17 cellular contexts compared by ENCODE assay signal in genomic region chr4:145681956-145682355, GRCh38. TPM values are rescaled to one million over a fixed set of nuclear protein-coding genes. Genes with fewer than 3 reads are reported as not detected.
"Had no signal": no experiment of that assay in that cellular context is flagged by ENCODE, and none has a peak within 500 bp of the region (broad histone marks: within the 10 kb centered on the region; RNA-seq: fewer than 3 reads in every experiment).

No MANE protein-coding gene starts in this region.

- ATAC-seq: lower lobe of right lung had no signal

- H3K36me3 Mint-ChIP-seq: activated naive CD4-positive, alpha-beta T cell treated with anti-CD3 and anti-CD28 coated beads, Interleukin-2, amount 50 U/mL, for 24 hours; immature natural killer cell; naive B cell had no signal

- H3K4me1 Mint-ChIP-seq: activated B cell treated with CpG ODN at 0.5 μM for 24 hours; activated CD4-positive, alpha-beta T cell treated with anti-CD3 and anti-CD28 coated beads, Interleukin-2, amount 10 ng/mL, durations not matched to agents 7 days and 5 days; activated naive CD4-positive, alpha-beta T cell treated with anti-CD3 and anti-CD28 coated beads, Interleukin-2, amount 50 U/mL, for 24 hours; immature natural killer cell; naive B cell had no signal

- H3K36me3 ChIP-seq: lower lobe of right lung, right atrium auricular region, thyroid gland, uterus had no signal

- H3K27me3 ChIP-seq: right atrium auricular region, thyroid gland, uterus had no signal

- H3K27ac ChIP-seq: lower lobe of right lung, right atrium auricular region, thyroid gland, uterus had no signal

- H3K4me3 ChIP-seq: lower lobe of right lung, right atrium auricular region, thyroid gland, uterus had no signal

- H3K4me3 Mint-ChIP-seq: activated B cell treated with CpG ODN at 0.5 μM for 24 hours; activated CD4-positive, alpha-beta T cell treated with anti-CD3 and anti-CD28 coated beads, Interleukin-2, amount 10 ng/mL, durations not matched to agents 7 days and 5 days; activated naive CD4-positive, alpha-beta T cell treated with anti-CD3 and anti-CD28 coated beads, Interleukin-2, amount 50 U/mL, for 24 hours; immature natural killer cell; naive B cell had no signal

- H3K9me3 ChIP-seq: thyroid gland, uterus had no signal

- H3K27ac Mint-ChIP-seq: activated B cell treated with CpG ODN at 0.5 μM for 24 hours; activated CD4-positive, alpha-beta T cell treated with anti-CD3 and anti-CD28 coated beads, Interleukin-2, amount 10 ng/mL, durations not matched to agents 7 days and 5 days; activated naive CD4-positive, alpha-beta T cell treated with anti-CD3 and anti-CD28 coated beads, Interleukin-2, amount 50 U/mL, for 24 hours; immature natural killer cell; naive B cell had no signal

- DNase-seq: activated B cell treated with CpG ODN at 0.5 μM for 24 hours; activated CD4-positive, alpha-beta T cell treated with anti-CD3 and anti-CD28 coated beads, Interleukin-2, amount 10 ng/mL, durations not matched to agents 7 days and 5 days; anterior cingulate cortex; glutamatergic neuron; immature natural killer cell; left cardiac atrium; lower lobe of right lung; naive B cell; posterior cingulate gyrus; T-helper 1 cell; thyroid gland; uterus had no signal

RNA-seq across cellular contexts. Expression of gene C4orf51, which starts 2.0 kb away (rescaled TPM):
- total RNA-seq: activated B cell treated with CpG ODN at 0.5 μM for 24 hours; activated CD4-positive, alpha-beta T cell treated with anti-CD3 and anti-CD28 coated beads, Interleukin-2, amount 10 ng/mL, durations not matched to agents 7 days and 5 days; activated CD8-positive, alpha-beta memory T cell treated with anti-CD3 and anti-CD28 coated beads for 36 hours; endothelial cell of umbilical vein; left cardiac atrium; lower lobe of right lung; right atrium auricular region; thyroid gland; uterus had no signal
- polyA plus RNA-seq: endothelial cell of umbilical vein, immature natural killer cell, small intestine had no signal
